ENCODE assay signal across 14 cellular contexts in the genomic region with DNA sequence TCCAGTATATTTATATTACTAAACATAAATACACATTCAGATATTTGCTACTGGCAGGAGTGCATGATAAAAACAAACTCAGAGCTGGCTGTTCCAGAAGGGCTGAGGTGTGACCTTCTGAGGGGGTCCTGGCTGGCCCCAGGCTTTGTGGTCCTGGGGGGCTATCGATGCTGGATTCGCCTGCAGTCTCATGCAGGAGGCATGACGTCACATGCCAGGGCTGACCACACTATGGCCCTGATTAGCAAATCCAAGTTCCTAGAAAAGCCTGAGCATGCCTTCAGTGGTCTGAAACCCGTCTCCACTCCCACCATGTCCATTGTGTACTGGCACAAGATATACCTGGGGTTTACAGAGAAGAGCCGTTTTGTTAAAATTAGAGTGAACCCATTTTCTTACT.
DNase-seq lines count a peak whose midpoint lies in the region; ATAC-seq and TF ChIP-seq lines count a peak whose summit lies in the region.
"Had no signal": no experiment of that assay in that cellular context is flagged by ENCODE, and none has a peak within 500 bp of the region (broad histone marks: within the 10 kb centered on the region; RNA-seq: fewer than 3 reads in every experiment).

No MANE protein-coding gene starts in this region.

- H3K4me1 ChIP-seq in gastroesophageal sphincter (peaks cover 14 to 67% (median 47%) of the 10 kb centered on the region in 3 donors), prostate gland (replicated peaks) (peaks cover 25% of the 10 kb centered on the region), transverse colon (peaks cover 12 to 44% (median 40%) of the 10 kb centered on the region in 4 donors)

- H3K27ac ChIP-seq in VCaP (peak overlapping the region; percentile 88), gastroesophageal sphincter (peak overlapping the region in 3 of 4 donors; percentile 79 to 86 (median 81)), prostate gland (peak overlapping the region; percentile 34 to 65), transverse colon (peak overlapping the region in 3 of 4 donors; percentile 71 to 75 (median 72))
- H3K27ac ChIP-seq: A549, GM23248 had no signal

- ATAC-seq in gastroesophageal sphincter, result no peak
- ATAC-seq in HG02678 (IDR thresholded peaks at IDR 0.05; ENCODE audit: unreplicated experiment), result no peak
- ATAC-seq in GM18511 (IDR thresholded peaks at IDR 0.05; ENCODE audit: unreplicated experiment), result no peak
- ATAC-seq: A549 had no signal

- 53 to 61% methylated on average over 3 to 4 of the region's 5 CpGs for whole genome bisulfite sequencing in gastroesophageal sphincter (ENCODE audit: low coverage in 1 of 2), 2 donors
- WGBS in prostate gland, result 80% methylated on average over 5 of the region's 5 CpGs
- 82 to 94% methylated on average over 2 to 5 of the region's 5 CpGs for WGBS in transverse colon (ENCODE audit: low coverage in 1 of 2), 2 donors

- TF ChIP-seq CTCF in VCaP (conservative IDR thresholded peaks at IDR 0.05) (no peak), gastroesophageal sphincter (IDR thresholded peaks at IDR 0.05) (no peak), prostate gland (IDR thresholded peaks at IDR 0.05) (no peak), transverse colon (IDR thresholded peaks at IDR 0.05) (no peak)

- H3K9me3 ChIP-seq in gastroesophageal sphincter, result no peaks in the 10 kb centered on the region
- no peaks in the 10 kb centered on the region for H3K9me3 ChIP-seq in prostate gland
- no peaks in the 10 kb centered on the region for H3K9me3 ChIP-seq in transverse colon
- H3K9me3 ChIP-seq: A549, BE2C, Caco-2 had no signal

- TF ChIP-seq POLR2A in gastroesophageal sphincter (IDR thresholded peaks at IDR 0.05) (no peak), prostate gland (IDR thresholded peaks at IDR 0.05) (no peak), transverse colon (IDR thresholded peaks at IDR 0.05) (no peak)

- in situ Hi-C loops in transverse colon (cut with MboI; ENCODE audit: low pct_ligation_motif_present in 1 of 4, low pct_unique_long_range_greater_than_20kb in 1 of 4, low sequenced_read_pairs in 3 of 4), result loop anchor here in 1 of 4 donors (25.0 kb wide), 1 partner anchor 423 kb away; no protein-coding TSS in a partner anchor

- H3K36me3 ChIP-seq in gastroesophageal sphincter, result peaks cover 0 to 68% of the 10 kb centered on the region in 2 donors
- H3K36me3 ChIP-seq in prostate gland, result no peaks in the 10 kb centered on the region
- peaks cover 0 to 33% (median 0%) of the 10 kb centered on the region in 4 donors for H3K36me3 ChIP-seq in transverse colon
- H3K36me3 ChIP-seq: BE2C had no signal

- H3K4me3 ChIP-seq in gastroesophageal sphincter (no peak overlapping the region), prostate gland (no peak overlapping the region), transverse colon (no peak overlapping the region)
- H3K4me3 ChIP-seq: A549, GM23248 had no signal

- no peaks in the 10 kb centered on the region for H3K27me3 ChIP-seq in gastroesophageal sphincter
- no peaks in the 10 kb centered on the region for H3K27me3 ChIP-seq in prostate gland (replicated peaks; ENCODE audit: insufficient read depth)
- H3K27me3 ChIP-seq in transverse colon, result no peaks in the 10 kb centered on the region
- H3K27me3 ChIP-seq: BE2C had no signal

- DNase-seq in prostate gland (ENCODE audit: low spot score), result no peak
- DNase-seq in transverse colon, result no peak
- DNase-seq in NCI-H345 treated with DMSO at 0.1 percent for 48 hours (lab: John Stamatoyannopoulos, UW; ENCODE audit: unreplicated experiment), result no peak
- no peak for DNase-seq in NCI-H1436 treated with DMSO at 0.1 percent for 48 hours (lab: John Stamatoyannopoulos, UW)
- DNase-seq: BE2C; Caco-2; CD8-positive, alpha-beta memory T cell; DMS 273 treated with DMSO at 0.1 percent for 48 hours; GM23248 had no signal

- TF ChIP-seq EP300 in gastroesophageal sphincter (IDR thresholded peaks at IDR 0.05), result no peak
- TF ChIP-seq EP300 in transverse colon (IDR thresholded peaks at IDR 0.05; ENCODE audit: low read depth), result no peak

- intact Hi-C loops in prostate gland (cut with DNase I) (no loop called here), transverse colon (cut with DNase I; ENCODE audit: low total_unique reads) (loop anchor here (10.0 kb wide), 1 partner anchor 91 kb away; no protein-coding TSS in a partner anchor)
